ENCODE assay signal across 9 cellular contexts in genomic region chr19:42683917-42684513, GRCh38. TPM values are rescaled to one million over a fixed set of nuclear protein-coding genes. Genes with fewer than 3 reads are reported as not detected.
DNase-seq lines count a peak whose midpoint lies in the region; ATAC-seq and TF ChIP-seq lines count a peak whose summit lies in the region.
"Had no signal": no experiment of that assay in that cellular context is flagged by ENCODE, and none has a peak within 500 bp of the region (broad histone marks: within the 10 kb centered on the region; RNA-seq: fewer than 3 reads in every experiment).

No MANE protein-coding gene starts in this region.

- CTCF ChIA-PET in PC-3 (lab: Charles Lee) = no interaction called here

- H3K9me3 ChIP-seq in PC-3 (ENCODE audit: low read length) (peaks cover 3% of the 10 kb centered on the region; the same call in 1 of the 2 replicates), thoracic aorta (no peaks in the 10 kb centered on the region)

- no peak overlapping the region for H3K4me2 ChIP-seq in PC-3 (ENCODE audit: low read length)

- no peaks in the 10 kb centered on the region for H3K79me2 ChIP-seq in PC-3 (ENCODE audit: low read length)

- peak; percentile 27 to 45 for DNase-seq in stimulated activated CD4-positive, alpha-beta T cell treated with anti-CD3 and anti-CD28 coated beads, Interleukin-2, amount 100 ng/mL, for 48 hours
- no peak for DNase-seq in stimulated activated CD4-positive, alpha-beta T cell treated with anti-CD3 and anti-CD28 coated beads, Interleukin-1b, Interleukin-23, amount 100 ng/mL, for 48 hours
- DNase-seq in PC-3 = peak; percentile 53
- DNase-seq in fibroblast of the conjunctiva (ENCODE audit: low read depth) = peak; percentile 22
- no peak for DNase-seq in thoracic aorta (ENCODE audit: low spot score)
- no peak for DNase-seq in HuH-7 (ENCODE audit: low spot score)
- DNase-seq in mucosa of gallbladder (ENCODE audit: low spot score) = no peak

- no peak overlapping the region for H3K9ac ChIP-seq in PC-3 (ENCODE audit: low read length)

- intact Hi-C loops in PC-3 (cut with micrococcal nuclease) = no loop called here

- no peak overlapping the region for H2AFZ ChIP-seq in PC-3 (ENCODE audit: low read length)

- H3K27ac ChIP-seq in PC-3 (ENCODE audit: low read length) = no peak overlapping the region
- no peak overlapping the region for H3K27ac ChIP-seq in thoracic aorta
- H3K27ac ChIP-seq: tibial nerve had no signal

- H3F3A ChIP-seq in PC-3 (ENCODE audit: low read length, unreplicated experiment) = no peaks in the 10 kb centered on the region

- H3K4me3 ChIP-seq in PC-3 (ENCODE audit: low read length) (no peak overlapping the region), thoracic aorta (no peak overlapping the region)
- H3K4me3 ChIP-seq: tibial nerve had no signal

- H3K36me3 ChIP-seq in PC-3 (ENCODE audit: low read depth, low read length) (no peaks in the 10 kb centered on the region), thoracic aorta (no peaks in the 10 kb centered on the region)
- H3K36me3 ChIP-seq: tibial nerve had no signal

- H3K4me1 ChIP-seq in PC-3 (ENCODE audit: insufficient read depth, low read length) (no peaks in the 10 kb centered on the region), thoracic aorta (ENCODE audit: control insufficient read depth in 1 of 2, low read depth in 2 of 2) (no peaks in the 10 kb centered on the region)
- H3K4me1 ChIP-seq: tibial nerve had no signal

- POLR2A ChIA-PET in PC-3 (lab: Charles Lee; ENCODE audit: unreplicated experiment) = no interaction called here

- H3K27me3 ChIP-seq in PC-3 (ENCODE audit: low read length) = no peaks in the 10 kb centered on the region
- H3K27me3 ChIP-seq in thoracic aorta (replicated peaks; ENCODE audit: insufficient read depth) = no peaks in the 10 kb centered on the region
- H3K27me3 ChIP-seq: tibial nerve had no signal

- no peaks in the 10 kb centered on the region for H4K20me1 ChIP-seq in PC-3 (ENCODE audit: low read length)

- no peaks in the 10 kb centered on the region for H3K9me2 ChIP-seq in PC-3 (replicated peaks; ENCODE audit: low read length)

- ATAC-seq in PC-3 (no peak), thoracic aorta (ENCODE audit: insufficient number of reproducible peaks, low FRiP score, low read depth) (no peak), HG03571 (IDR thresholded peaks at IDR 0.05; ENCODE audit: unreplicated experiment) (no peak)

- TF ChIP-seq CTCF in PC-3 (conservative IDR thresholded peaks at IDR 0.05; ENCODE audit: low read depth, low read length) (peak; percentile 69), thoracic aorta (IDR thresholded peaks at IDR 0.05) (peak; percentile 38)

- no TSS peak for BruUV-seq in PC-3 (replicated peaks; lab: Mats Ljungman, UMichigan)

RNA-seq across cellular contexts. Expression of gene PSG3, which starts 56.3 kb away (rescaled TPM):
- total RNA-seq in PC-3 (2014; rRNA removed) = not detected in 2 replicates
- not detected for total RNA-seq in thoracic aorta
- not detected for total RNA-seq in mucosa of gallbladder
- total RNA-seq: tibial nerve had no signal

Comparison
In these comparisons a context has a peak if more than half of its experiments do, and no peak if none do; other contexts are left out.
1. DNase-seq: peak in stimulated activated CD4-positive, alpha-beta T cell treated with anti-CD3 and anti-CD28 coated beads, Interleukin-2, amount 100 ng/mL, for 48 hours (2 of 2), PC-3 (single experiment) and fibroblast of the conjunctiva (single experiment); none in stimulated activated CD4-positive, alpha-beta T cell treated with anti-CD3 and anti-CD28 coated beads, Interleukin-1b, Interleukin-23, amount 100 ng/mL, for 48 hours (single experiment), thoracic aorta (single experiment), HuH-7 (single experiment) and mucosa of gallbladder (single experiment).